In the genomic region with DNA sequence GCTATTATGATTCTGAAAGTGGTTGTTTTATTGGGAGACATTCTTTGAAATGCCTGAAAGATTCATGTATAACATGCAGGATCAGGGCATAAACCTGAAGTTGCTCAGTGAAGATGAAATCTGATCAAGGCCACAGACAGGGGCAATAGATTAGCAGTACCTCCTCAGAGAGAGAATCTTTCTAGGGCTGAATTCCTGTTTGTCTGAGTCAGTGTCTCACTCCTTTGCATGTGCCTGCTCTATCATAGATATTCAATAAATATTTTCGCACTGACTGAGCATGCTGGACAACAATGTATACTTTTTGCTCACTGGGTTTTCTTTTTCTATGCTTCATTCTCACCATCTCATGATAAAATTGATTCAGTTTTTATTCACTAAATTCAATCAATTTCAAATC, we compare ENCODE assay signal across 21 cellular contexts. TPM values are rescaled to one million over a fixed set of nuclear protein-coding genes. Genes with fewer than 3 reads are reported as not detected.
DNase-seq lines count a peak whose midpoint lies in the region; ATAC-seq, FAIRE-seq and TF ChIP-seq lines count a peak whose summit lies in the region.
"Had no signal": no experiment of that assay in that cellular context is flagged by ENCODE, and none has a peak within 500 bp of the region (broad histone marks: within the 10 kb centered on the region; RNA-seq: fewer than 3 reads in every experiment).

No MANE protein-coding gene starts in this region.

- H3K9me3 ChIP-seq in MG63 (no peaks in the 10 kb centered on the region; the same call in 1 of the 2 replicates), GM12878 (replicated peaks; ENCODE audit: control insufficient read depth, insufficient read depth, low read length) (peaks cover 3% of the 10 kb centered on the region; the same call in 2 of the 3 replicates)
- H3K9me3 ChIP-seq: Caco-2, colonic mucosa, prostate gland had no signal

- no peaks in the 10 kb centered on the region for H3K79me2 ChIP-seq in GM12878 (ENCODE audit: control insufficient read depth, insufficient read depth, low read length)

- FAIRE-seq in GM12878 (lab: Jason Lieb, UNC), result no peak
- FAIRE-seq: endothelial cell of umbilical vein, islet of Langerhans had no signal

- no peaks in the 10 kb centered on the region for H4K20me1 ChIP-seq in GM12878 (ENCODE audit: control insufficient read depth, insufficient read depth)

- H3K9ac ChIP-seq in GM12878 (ENCODE audit: control insufficient read depth, insufficient read depth, low read length), result no peak overlapping the region

- BruUV-seq in GM12878 (replicated peaks; lab: Mats Ljungman, UMichigan), result TSS peak; percentile 43

- no peak for ATAC-seq in GM12878
- ATAC-seq in HG03520 (IDR thresholded peaks at IDR 0.05; ENCODE audit: unreplicated experiment), result no peak
- ATAC-seq in GM19395 (IDR thresholded peaks at IDR 0.05; ENCODE audit: unreplicated experiment), result no peak
- ATAC-seq: activated CD4-positive, CD25-positive, alpha-beta regulatory T cell treated with anti-CD3 and anti-CD28 coated beads, Interleukin-2, amount 50 U/mL, for 24 hours; activated naive CD8-positive, alpha-beta T cell treated with anti-CD3 and anti-CD28 coated beads, Interleukin-2, amount 50 U/mL, for 24 hours; activated T-helper 17 cell treated with anti-CD3 and anti-CD28 coated beads, Interleukin-2, amount 50 U/mL, for 72 hours; heart left ventricle had no signal

- TF ChIP-seq RAD21 in GM12878 (IDR thresholded peaks at IDR 0.05; ENCODE audit: insufficient read depth, low read depth, low read length), result no peak

- no peak overlapping the region for H2AFZ ChIP-seq in GM12878 (ENCODE audit: control insufficient read depth, low read depth, low read length)

- WGBS in GM12878 (ENCODE audit: insufficient coverage, insufficient replicate concordance, low lambda C conversion rate, missing lambda C conversion rate), result 53% methylated on average over 1 of the region's 1 CpG

- TF ChIP-seq EP300 in GM12878 (IDR thresholded peaks at IDR 0.05; ENCODE audit: borderline replicate concordance in 1 of 2, control insufficient read depth in 1 of 2, low read depth in 2 of 2, low read length in 2 of 2), result no peak

- POLR2A ChIA-PET in BJ (lab: Charles Lee) (no interaction called here), GM12878 (lab: Charles Lee) (no interaction called here)

- no peak for TF ChIP-seq POLR2A in GM12878 (IDR thresholded peaks at IDR 0.05; ENCODE audit: low read depth, low read length)

- peak; percentile 13 for DNase-seq in BJ (ENCODE audit: low read depth)
- DNase-seq in MG63, result peak; percentile 9
- DNase-seq in GM12878 (ENCODE audit: low read depth, low spot score), result no peak
- peak; percentile 77 for DNase-seq in iris pigment epithelial cell (ENCODE audit: low read depth)
- DNase-seq in mucosa of gallbladder (ENCODE audit: low spot score), result no peak
- DNase-seq in cerebellar nuclear complex (lab: John Stamatoyannopoulos, UW), result no peak
- DNase-seq: activated naive CD8-positive, alpha-beta T cell treated with anti-CD3 and anti-CD28 coated beads, Interleukin-2, amount 50 U/mL, for 24 hours; Caco-2; colonic mucosa; GF-D8; GOT3; heart left ventricle; NCI-H146; SJCRH30 had no signal

- H3K4me1 ChIP-seq in GM12878 (ENCODE audit: control insufficient read depth, insufficient read depth, low read length), result peaks cover 4% of the 10 kb centered on the region; the same call in 1 of the 2 replicates
- H3K4me1 ChIP-seq: Caco-2, colonic mucosa, heart left ventricle, prostate gland had no signal

- intact Hi-C loops in GM12878 (cut with micrococcal nuclease; ENCODE audit: unreplicated experiment), result no loop called here

- H3K36me3 ChIP-seq in BJ (ENCODE audit: control insufficient read depth, insufficient read depth, low read length) (no peaks in the 10 kb centered on the region), MG63 (no peaks in the 10 kb centered on the region), GM12878 (ENCODE audit: control insufficient read depth in 2 of 2, insufficient read depth in 2 of 2, low read length in 1 of 2) (no peaks in the 10 kb centered on the region)
- H3K36me3 ChIP-seq: colonic mucosa, heart left ventricle, prostate gland, SJCRH30 had no signal

- SMC1A ChIA-PET in GM12878 (lab: Charles Lee; ENCODE audit: uncharacterized antibody, unreplicated experiment), result interaction anchor here (1.0 to 1.9 kb wide), 3 partner anchors 15 to 164 kb away, joined by 3 to 5 read pairs (median 4); no protein-coding TSS in a partner anchor

- H3K4me2 ChIP-seq in GM12878 (ENCODE audit: control insufficient read depth, insufficient read depth), result no peak overlapping the region

- CTCF ChIA-PET in BJ (lab: Yijun Ruan, JAX) (no interaction called here), GM12878 (lab: Yijun Ruan, JAX) (no interaction called here)

- in situ Hi-C loops in GM12878 (cut with MboI), result no loop called here

- no peak overlapping the region for H3K4me3 ChIP-seq in BJ (ENCODE audit: low read depth, low read length)
- no peak overlapping the region for H3K4me3 ChIP-seq in MG63
- H3K4me3 ChIP-seq in GM12878, result no peak overlapping the region
- H3K4me3 ChIP-seq: colonic mucosa, heart left ventricle, prostate gland, SJCRH30 had no signal

- H3K27me3 ChIP-seq in BJ (ENCODE audit: control insufficient read depth, insufficient read depth, low read length) (no peaks in the 10 kb centered on the region), MG63 (no peaks in the 10 kb centered on the region), GM12878 (replicated peaks in 1 of 2; ENCODE audit: control insufficient read depth in 2 of 2, insufficient read depth in 2 of 2, low read length in 1 of 2) (no peaks in the 10 kb centered on the region)
- H3K27me3 ChIP-seq: colonic mucosa, heart left ventricle, SJCRH30 had no signal

- TF ChIP-seq CTCF in BJ (IDR thresholded peaks at IDR 0.05; ENCODE audit: insufficient read depth, low read depth, low read length) (no peak), GM12878 (IDR thresholded peaks at IDR 0.05 in 2 of 3, conservative IDR thresholded peaks at IDR 0.05 in 1 of 3; ENCODE audit: control insufficient read depth in 2 of 3, extremely low read depth in 1 of 3, insufficient read depth in 1 of 3, low read depth in 3 of 3, low read length in 3 of 3) (no peak)

- RAD21 ChIA-PET in GM12878 (lab: Charles Lee; ENCODE audit: unreplicated experiment), result interaction anchor here (1.1 kb wide), 1 partner anchor 53 kb away, joined by 3 read pairs; no protein-coding TSS in a partner anchor

- H3K27ac ChIP-seq in GM12878 (ENCODE audit: control insufficient read depth, insufficient read depth), result no peak overlapping the region
- H3K27ac ChIP-seq: colonic mucosa, heart left ventricle, prostate gland, SJCRH30 had no signal

TF ChIP-seq in GM12878, 131 proteins besides CTCF, POLR2A, EP300 and RAD21 (continues in another document):
- TF ChIP-seq, protein P1, sequence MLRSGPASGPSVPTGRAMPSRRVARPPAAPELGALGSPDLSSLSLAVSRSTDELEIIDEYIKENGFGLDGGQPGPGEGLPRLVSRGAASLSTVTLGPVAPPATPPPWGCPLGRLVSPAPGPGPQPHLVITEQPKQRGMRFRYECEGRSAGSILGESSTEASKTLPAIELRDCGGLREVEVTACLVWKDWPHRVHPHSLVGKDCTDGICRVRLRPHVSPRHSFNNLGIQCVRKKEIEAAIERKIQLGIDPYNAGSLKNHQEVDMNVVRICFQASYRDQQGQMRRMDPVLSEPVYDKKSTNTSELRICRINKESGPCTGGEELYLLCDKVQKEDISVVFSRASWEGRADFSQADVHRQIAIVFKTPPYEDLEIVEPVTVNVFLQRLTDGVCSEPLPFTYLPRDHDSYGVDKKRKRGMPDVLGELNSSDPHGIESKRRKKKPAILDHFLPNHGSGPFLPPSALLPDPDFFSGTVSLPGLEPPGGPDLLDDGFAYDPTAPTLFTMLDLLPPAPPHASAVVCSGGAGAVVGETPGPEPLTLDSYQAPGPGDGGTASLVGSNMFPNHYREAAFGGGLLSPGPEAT (IDR thresholded peaks at IDR 0.05; ENCODE audit: low read depth), result no peak

RNA-seq across cellular contexts. Expression of a gene that starts 49.8 kb away (rescaled TPM):
- polyA plus RNA-seq in BJ (2011; rRNA removed) (195 and 307 TPM in 2 replicates), GM12878 (2011; rRNA removed) (78.9 and 107 TPM in 2 replicates), GM12878 (2014; fragmentation: Illumina TruSeq; extraction: Trizol) (4.4 and 7.7 TPM in 2 replicates), GM12878 (2014; fragmentation: Nextera tagmentation; extraction: Ambion mirVana) (1 to 10 TPM; 4.9 to 6.7 TPM), GM12878 (2014; rRNA removed) (4.5 and 4.6 TPM in 2 replicates), GM12878 (2016; fragmentation: Nextera tagmentation; extraction: Ambion mirVana) (10 to 100 TPM in 1 of 2 experiments, 1 to 10 TPM in 1; 8.9 to 11.2 TPM)
- 56.8 and 63.1 TPM in 2 replicates for polyA minus RNA-seq in BJ (2011; rRNA and poly(A)+ RNA removed)
- total RNA-seq in MG63 (2014; rRNA removed; shearing (Covaris generic); ENCODE audit: low replicate concordance), result 493 and 609 TPM in 2 replicates
- total RNA-seq in GM12878 (2013; cell fraction: nucleolus; rRNA removed), result 31.9 TPM in 2 replicates
- total RNA-seq in GM12878 (2014; rRNA removed) (3.1 and 3.2 TPM in 2 replicates), GM12878 (2014; rRNA removed; fragmentation: Illumina TruSeq; extraction: Trizol) (4.7 and 5.6 TPM in 2 replicates), GM12878 (2021) (3.9 and 4.2 TPM in 2 replicates), mucosa of gallbladder (60.3 TPM)
- 3.5 TPM for polyA plus RNA-seq in GM12878 (2011; ENCODE audit: low read depth)
- polyA plus RNA-seq in GM12878 (2011; cell fraction: cytosol; rRNA removed), result 26.2 and 38.0 TPM in 2 replicates
- polyA plus RNA-seq in GM12878 (2011; cell fraction: nucleus; rRNA removed), result 34.0 and 45.8 TPM in 2 replicates
- polyA plus RNA-seq in GM12878 (2012), result 6.6 and 7.0 TPM in 2 replicates
- 27.6 and 43.3 TPM in 2 replicates for polyA minus RNA-seq in GM12878 (2011; rRNA and poly(A)+ RNA removed)
- polyA minus RNA-seq in GM12878 (2011; cell fraction: cytosol; rRNA and poly(A)+ RNA removed), result 4.8 and 14.1 TPM in 2 replicates
- polyA minus RNA-seq in GM12878 (2011; cell fraction: nucleus; rRNA and poly(A)+ RNA removed), result 23.6 and 25.4 TPM in 2 replicates

Comparison
In these comparisons a context has a peak if more than half of its experiments do, and no peak if none do; other contexts are left out.
1. DNase-seq: peak in BJ (single experiment), MG63 (single experiment) and iris pigment epithelial cell (single experiment); none in GM12878 (single experiment), mucosa of gallbladder (single experiment) and cerebellar nuclear complex (0 of 2).